ENCODE assay signal across 18 cellular contexts in the genomic region with DNA sequence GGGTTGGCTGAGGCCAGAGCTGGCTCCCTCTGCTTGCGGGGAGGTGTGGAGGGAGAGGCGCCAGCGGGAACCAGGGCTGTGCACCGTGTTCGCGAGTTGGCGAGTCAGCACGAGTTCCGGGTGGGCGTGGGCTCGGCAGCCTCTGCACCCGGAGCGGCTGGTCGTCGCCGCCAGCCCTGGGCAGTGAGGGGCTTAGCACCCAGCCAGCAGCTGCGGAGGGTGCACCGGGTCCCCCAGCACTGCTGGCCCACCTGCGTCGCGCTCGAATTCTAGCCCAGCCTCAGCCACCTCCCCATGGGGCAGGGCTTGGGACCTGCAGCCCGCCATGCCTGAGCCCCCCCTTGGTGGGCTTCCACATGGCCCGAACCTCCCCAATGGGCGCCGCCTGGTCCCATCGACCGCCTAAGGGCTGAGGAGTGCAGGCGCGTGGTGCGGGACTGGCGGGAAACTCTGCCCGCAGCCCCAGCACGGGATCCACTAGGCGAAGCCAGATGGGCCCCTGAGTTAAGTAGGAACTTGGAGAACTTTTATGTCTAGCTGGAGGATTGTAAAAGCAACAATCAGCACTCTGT.
"Had no signal": no experiment of that assay in that cellular context is flagged by ENCODE, and none has a peak within 500 bp of the region (broad histone marks: within the 10 kb centered on the region; RNA-seq: fewer than 3 reads in every experiment).

No MANE protein-coding gene starts in this region.

- DNase-seq: colonic mucosa; cortex of kidney; effector memory CD4-positive, alpha-beta T cell; foreskin keratinocyte; heart left ventricle; hypothalamus; left cardiac atrium; left lung; left ventricle myocardium superior; lower lobe of right lung; mesendoderm; midbrain had no signal

- H3K79me2 ChIP-seq: hepatocyte had no signal

- H3K9me3 Mint-ChIP-seq: dendritic cell treated with granulocyte-macrophage colony-stimulating factor and Interleukin-4, amounts not matched to agents 40 ng/mL and 50 ng/mL, for 4 days had no signal

- H3K36me3 ChIP-seq: colonic mucosa, esophagus muscularis mucosa, gastroesophageal sphincter had no signal

- H3K27ac ChIP-seq: colonic mucosa, esophagus muscularis mucosa, foreskin keratinocyte, gastroesophageal sphincter, heart left ventricle, hepatocyte, left lung, lower lobe of right lung had no signal

- H3K27me3 ChIP-seq: colonic mucosa, esophagus muscularis mucosa, foreskin keratinocyte, gastroesophageal sphincter, heart left ventricle, hepatocyte, left lung had no signal

- H3K4me1 ChIP-seq: colonic mucosa, esophagus muscularis mucosa, foreskin keratinocyte, gastroesophageal sphincter, heart left ventricle, left lung, lower lobe of right lung had no signal

- H3K4me3 Mint-ChIP-seq: dendritic cell treated with granulocyte-macrophage colony-stimulating factor and Interleukin-4, amounts not matched to agents 40 ng/mL and 50 ng/mL, for 4 days had no signal

- H3K9me3 ChIP-seq: colonic mucosa, esophagus muscularis mucosa, gastroesophageal sphincter, heart left ventricle, left lung, lower lobe of right lung had no signal

- H2AFZ ChIP-seq: hepatocyte had no signal

- FAIRE-seq: frontal cortex, islet of Langerhans had no signal

- H3K27ac Mint-ChIP-seq: dendritic cell treated with granulocyte-macrophage colony-stimulating factor and Interleukin-4, amounts not matched to agents 40 ng/mL and 50 ng/mL, for 4 days had no signal

- H3K4me3 ChIP-seq: colonic mucosa, esophagus muscularis mucosa, gastroesophageal sphincter, heart left ventricle, hepatocyte, left lung, lower lobe of right lung had no signal

- H3K27me3 Mint-ChIP-seq: dendritic cell treated with granulocyte-macrophage colony-stimulating factor and Interleukin-4, amounts not matched to agents 40 ng/mL and 50 ng/mL, for 4 days had no signal

- H3K4me2 ChIP-seq: hepatocyte had no signal
